In genomic region chr3:118946449-118946848, GRCh38 we compare ENCODE assay signal across 22 cellular contexts.
"Had no signal": no experiment of that assay in that cellular context is flagged by ENCODE, and none has a peak within 500 bp of the region (broad histone marks: within the 10 kb centered on the region; RNA-seq: fewer than 3 reads in every experiment).

No MANE protein-coding gene starts in this region.

- DNase-seq: activated B cell treated with CpG ODN at 0.5 μM for 24 hours; activated CD4-positive, alpha-beta memory T cell treated with anti-CD3 and anti-CD28 coated beads, Interleukin-2, amount 10 ng/mL, durations not matched to agents 7 days and 5 days; activated CD4-positive, alpha-beta T cell treated with anti-CD3 and anti-CD28 coated beads for 1 hour; activated CD4-positive, alpha-beta T cell treated with anti-CD3 and anti-CD28 coated beads, Interleukin-2, amount 50 U/mL, for 1 hour; activated effector memory CD4-positive, alpha-beta T cell treated with Interleukin-2 at 50 U/mL for 16 hours; activated naive CD4-positive, alpha-beta T cell; activated T-cell treated with anti-CD3 and anti-CD28 coated beads for 4 hours; aorta; central memory CD4-positive, alpha-beta T cell; MG63; MV-4-11; NCI-H1092 treated with DMSO at 0.1 percent for 48 hours; NCI-H1417 treated with DMSO at 0.1 percent for 48 hours; NCI-H2029 treated with DMSO at 0.1 percent for 48 hours; NCI-H345; NCI-H510A; NCI-H526 treated with DMSO at 0.1 percent for 48 hours; SHP77 treated with DMSO at 0.1 percent for 48 hours had no signal

- H3K9me3 ChIP-seq: breast epithelium, MG63 had no signal

- H3K4me3 ChIP-seq: breast epithelium, MG63 had no signal

- H3K36me3 ChIP-seq: breast epithelium, MG63 had no signal

- H3K27ac ChIP-seq: breast epithelium had no signal

- H3K4me1 ChIP-seq: breast epithelium had no signal

- H3K9me3 Mint-ChIP-seq: activated B cell treated with CpG ODN at 0.5 μM for 24 hours; activated CD4-positive, alpha-beta memory T cell treated with anti-CD3 and anti-CD28 coated beads, Interleukin-2, amount 10 ng/mL, durations not matched to agents 7 days and 5 days; activated naive CD4-positive, alpha-beta T cell treated with anti-CD3 and anti-CD28 coated beads, Interleukin-2, amount 50 U/mL, for 24 hours; T-helper 1 cell treated with Interleukin-12 subunit alpha and Interleukin-12 subunit beta and Interleukin-4 antibody, amounts not matched to agents 30 μg/mL and 1 μg/mL, for 36 hours had no signal

- H3K36me3 Mint-ChIP-seq: activated naive CD4-positive, alpha-beta T cell treated with anti-CD3 and anti-CD28 coated beads, Interleukin-2, amount 50 U/mL, for 24 hours had no signal

- H3K27me3 ChIP-seq: breast epithelium, MG63 had no signal

- H3K27me3 Mint-ChIP-seq: activated naive CD4-positive, alpha-beta T cell treated with anti-CD3 and anti-CD28 coated beads, Interleukin-2, amount 50 U/mL, for 24 hours had no signal

- H3K27ac Mint-ChIP-seq: activated B cell treated with CpG ODN at 0.5 μM for 24 hours; activated CD4-positive, alpha-beta memory T cell treated with anti-CD3 and anti-CD28 coated beads, Interleukin-2, amount 10 ng/mL, durations not matched to agents 7 days and 5 days; activated naive CD4-positive, alpha-beta T cell treated with anti-CD3 and anti-CD28 coated beads, Interleukin-2, amount 50 U/mL, for 24 hours; T-helper 1 cell treated with Interleukin-12 subunit alpha and Interleukin-12 subunit beta and Interleukin-4 antibody, amounts not matched to agents 30 μg/mL and 1 μg/mL, for 36 hours had no signal

- H3K4me3 Mint-ChIP-seq: activated B cell treated with CpG ODN at 0.5 μM for 24 hours; activated CD4-positive, alpha-beta memory T cell treated with anti-CD3 and anti-CD28 coated beads, Interleukin-2, amount 10 ng/mL, durations not matched to agents 7 days and 5 days; activated naive CD4-positive, alpha-beta T cell treated with anti-CD3 and anti-CD28 coated beads, Interleukin-2, amount 50 U/mL, for 24 hours; T-helper 1 cell treated with Interleukin-12 subunit alpha and Interleukin-12 subunit beta and Interleukin-4 antibody, amounts not matched to agents 30 μg/mL and 1 μg/mL, for 36 hours had no signal

- FAIRE-seq: RCC 7860 had no signal

- H3K4me1 Mint-ChIP-seq: activated B cell treated with CpG ODN at 0.5 μM for 24 hours had no signal
